In genomic region chr11:13800901-13801300, GRCh38 we compare ENCODE assay signal across 37 cellular contexts.
"Had no signal": no experiment of that assay in that cellular context is flagged by ENCODE, and none has a peak within 500 bp of the region (broad histone marks: within the 10 kb centered on the region; RNA-seq: fewer than 3 reads in every experiment).

No MANE protein-coding gene starts in this region.

- FAIRE-seq: bronchial epithelial cell, TTC549 had no signal

- H3K4me3 Mint-ChIP-seq: activated CD4-positive, alpha-beta memory T cell treated with anti-CD3 and anti-CD28 coated beads, Interleukin-2, amount 10 ng/mL, durations not matched to agents 7 days and 5 days; activated CD4-positive, alpha-beta T cell treated with anti-CD3 and anti-CD28 coated beads for 36 hours; activated CD4-positive, alpha-beta T cell treated with anti-CD3 and anti-CD28 coated beads, Interleukin-2, amount 10 ng/mL, durations not matched to agents 7 days and 5 days; activated CD8-positive, alpha-beta memory T cell treated with anti-CD3 and anti-CD28 coated beads, Interleukin-2, amount 10 ng/mL, durations not matched to agents 7 days and 5 days; activated CD8-positive, alpha-beta T cell treated with anti-CD3 and anti-CD28 coated beads, Interleukin-2, amount 10 ng/mL, durations not matched to agents 7 days and 5 days; activated naive CD4-positive, alpha-beta T cell treated with anti-CD3 and anti-CD28 coated beads, Interleukin-2, amount 10 ng/mL, durations not matched to agents 7 days and 5 days; activated naive CD4-positive, alpha-beta T cell treated with anti-CD3 and anti-CD28 coated beads, Interleukin-2, amount 50 U/mL, for 24 hours; activated naive CD8-positive, alpha-beta T cell; activated naive CD8-positive, alpha-beta T cell treated with anti-CD3 and anti-CD28 coated beads, Interleukin-2, amount 10 ng/mL, durations not matched to agents 7 days and 5 days; activated naive CD8-positive, alpha-beta T cell treated with anti-CD3 and anti-CD28 coated beads, Interleukin-2, amount 50 U/mL, for 24 hours; activated T-cell treated with anti-CD3 and anti-CD28 coated beads, Interleukin-2, amount 50 U/mL, for 24 hours; brain; T-helper 1 cell treated with Interleukin-12 subunit alpha and Interleukin-12 subunit beta and Interleukin-4 antibody, amounts not matched to agents 30 μg/mL and 1 μg/mL, for 36 hours; T-helper 2 cell treated with Interferon-gamma antibody and Interleukin-4, amounts not matched to agents 5 μg/mL and 100 μg/mL, for 36 hours had no signal

- H3K27me3 ChIP-seq: ascending aorta, cardiac muscle cell had no signal

- H3K36me3 ChIP-seq: ascending aorta, cardiac muscle cell had no signal

- H3K36me3 Mint-ChIP-seq: activated CD8-positive, alpha-beta memory T cell treated with anti-CD3 and anti-CD28 coated beads, Interleukin-2, amount 10 ng/mL, durations not matched to agents 7 days and 5 days; activated naive CD4-positive, alpha-beta T cell treated with anti-CD3 and anti-CD28 coated beads, Interleukin-2, amount 10 ng/mL, durations not matched to agents 7 days and 5 days; brain had no signal

- H3K4me1 Mint-ChIP-seq: activated CD4-positive, alpha-beta memory T cell treated with anti-CD3 and anti-CD28 coated beads, Interleukin-2, amount 10 ng/mL, durations not matched to agents 7 days and 5 days; activated CD4-positive, alpha-beta T cell treated with anti-CD3 and anti-CD28 coated beads for 36 hours; activated CD4-positive, alpha-beta T cell treated with anti-CD3 and anti-CD28 coated beads, Interleukin-2, amount 10 ng/mL, durations not matched to agents 7 days and 5 days; activated CD8-positive, alpha-beta memory T cell treated with anti-CD3 and anti-CD28 coated beads, Interleukin-2, amount 10 ng/mL, durations not matched to agents 7 days and 5 days; activated naive CD4-positive, alpha-beta T cell treated with anti-CD3 and anti-CD28 coated beads, Interleukin-2, amount 10 ng/mL, durations not matched to agents 7 days and 5 days; activated naive CD4-positive, alpha-beta T cell treated with anti-CD3 and anti-CD28 coated beads, Interleukin-2, amount 50 U/mL, for 24 hours; activated naive CD8-positive, alpha-beta T cell treated with anti-CD3 and anti-CD28 coated beads, Interleukin-2, amount 10 ng/mL, durations not matched to agents 7 days and 5 days; activated naive CD8-positive, alpha-beta T cell treated with anti-CD3 and anti-CD28 coated beads, Interleukin-2, amount 50 U/mL, for 24 hours; brain had no signal

- H3K4me3 ChIP-seq: ascending aorta, cardiac muscle cell had no signal

- DNase-seq: activated CD4-positive, alpha-beta memory T cell treated with anti-CD3 and anti-CD28 coated beads, Interleukin-2, amount 10 ng/mL, durations not matched to agents 7 days and 5 days; activated CD4-positive, alpha-beta T cell treated with anti-CD3 and anti-CD28 coated beads for 1 hour; activated CD4-positive, alpha-beta T cell treated with anti-CD3 and anti-CD28 coated beads for 36 hours; activated CD4-positive, alpha-beta T cell treated with anti-CD3 and anti-CD28 coated beads for 48 hours; activated CD4-positive, alpha-beta T cell treated with anti-CD3 and anti-CD28 coated beads, Interleukin-2, amount 10 ng/mL, durations not matched to agents 7 days and 5 days; activated CD4-positive, alpha-beta T cell treated with anti-CD3 and anti-CD28 coated beads, Interleukin-2, amount 50 U/mL, for 48 hours; activated CD4-positive, CD25-positive, alpha-beta regulatory T cell; activated CD8-positive, alpha-beta memory T cell treated with anti-CD3 and anti-CD28 coated beads for 24 hours; activated CD8-positive, alpha-beta memory T cell treated with anti-CD3 and anti-CD28 coated beads, Interleukin-2, amount 10 ng/mL, durations not matched to agents 7 days and 5 days; activated CD8-positive, alpha-beta memory T cell treated with anti-CD3 and anti-CD28 coated beads, Interleukin-2, amount 50 U/mL, for 48 hours; activated CD8-positive, alpha-beta T cell treated with anti-CD3 and anti-CD28 coated beads, Interleukin-2, amount 10 ng/mL, durations not matched to agents 7 days and 5 days; activated effector memory CD4-positive, alpha-beta T cell treated with Interleukin-2 at 50 U/mL for 16 hours; activated gamma-delta T cell; activated naive CD4-positive, alpha-beta T cell treated with anti-CD3 and anti-CD28 coated beads, Interleukin-2, amount 10 ng/mL, durations not matched to agents 7 days and 5 days; activated naive CD4-positive, alpha-beta T cell treated with Interleukin-2 at 50 U/mL for 16 hours; activated naive CD8-positive, alpha-beta T cell treated with anti-CD3 and anti-CD28 coated beads, Interleukin-2, amount 10 ng/mL, durations not matched to agents 7 days and 5 days; activated naive CD8-positive, alpha-beta T cell treated with anti-CD3 and anti-CD28 coated beads, Interleukin-2, amount 50 U/mL, for 24 hours; activated T-cell treated with anti-CD3 and anti-CD28 coated beads, Interleukin-2, amount 50 U/mL, for 24 hours; activated T-cell treated with anti-CD3 and anti-CD28 coated beads, Interleukin-2, amount 50 U/mL, for 48 hours; amygdala; anterior cingulate cortex; central memory CD4-positive, alpha-beta T cell; T-helper 1 cell; T-helper 2 cell; T-helper 9 cell had no signal

- H3K27ac Mint-ChIP-seq: activated CD4-positive, alpha-beta memory T cell treated with anti-CD3 and anti-CD28 coated beads, Interleukin-2, amount 10 ng/mL, durations not matched to agents 7 days and 5 days; activated CD4-positive, alpha-beta T cell treated with anti-CD3 and anti-CD28 coated beads for 36 hours; activated CD4-positive, alpha-beta T cell treated with anti-CD3 and anti-CD28 coated beads, Interleukin-2, amount 10 ng/mL, durations not matched to agents 7 days and 5 days; activated CD8-positive, alpha-beta memory T cell treated with anti-CD3 and anti-CD28 coated beads, Interleukin-2, amount 10 ng/mL, durations not matched to agents 7 days and 5 days; activated CD8-positive, alpha-beta T cell treated with anti-CD3 and anti-CD28 coated beads, Interleukin-2, amount 10 ng/mL, durations not matched to agents 7 days and 5 days; activated naive CD4-positive, alpha-beta T cell treated with anti-CD3 and anti-CD28 coated beads, Interleukin-2, amount 10 ng/mL, durations not matched to agents 7 days and 5 days; activated naive CD4-positive, alpha-beta T cell treated with anti-CD3 and anti-CD28 coated beads, Interleukin-2, amount 50 U/mL, for 24 hours; activated naive CD8-positive, alpha-beta T cell; activated naive CD8-positive, alpha-beta T cell treated with anti-CD3 and anti-CD28 coated beads, Interleukin-2, amount 10 ng/mL, durations not matched to agents 7 days and 5 days; activated naive CD8-positive, alpha-beta T cell treated with anti-CD3 and anti-CD28 coated beads, Interleukin-2, amount 50 U/mL, for 24 hours; activated T-cell treated with anti-CD3 and anti-CD28 coated beads, Interleukin-2, amount 50 U/mL, for 24 hours; activated T-helper 2 cell treated with anti-CD3 and anti-CD28 coated beads, Interferon-gamma antibody, Interleukin-2, Interleukin-4, amounts not matched to agents 10 μg/mL and 5 μg/mL and 100 μg/mL, durations not matched to agents 14 hours and 24 hours and 36 hours; brain; T-helper 1 cell treated with Interleukin-12 subunit alpha and Interleukin-12 subunit beta and Interleukin-4 antibody, amounts not matched to agents 30 μg/mL and 1 μg/mL, for 36 hours; T-helper 2 cell treated with Interferon-gamma antibody and Interleukin-4, amounts not matched to agents 5 μg/mL and 100 μg/mL, for 36 hours had no signal

- ATAC-seq: activated CD4-positive, alpha-beta T cell treated with anti-CD3 and anti-CD28 coated beads for 36 hours; activated CD4-positive, CD25-positive, alpha-beta regulatory T cell treated with anti-CD3 and anti-CD28 coated beads, Interleukin-2, amount 50 U/mL, for 24 hours; activated CD8-positive, alpha-beta memory T cell treated with anti-CD3 and anti-CD28 coated beads, Interleukin-2, amount 10 ng/mL, durations not matched to agents 7 days and 5 days; activated CD8-positive, alpha-beta T cell treated with anti-CD3 and anti-CD28 coated beads, Interleukin-2, amount 10 ng/mL, durations not matched to agents 7 days and 5 days; activated naive CD8-positive, alpha-beta T cell treated with anti-CD3 and anti-CD28 coated beads, Interleukin-2, amount 50 U/mL, for 24 hours had no signal

- H3K4me1 ChIP-seq: ascending aorta had no signal

- H3K27ac ChIP-seq: ascending aorta, cardiac muscle cell, VCaP had no signal

- H3K27me3 Mint-ChIP-seq: activated CD4-positive, alpha-beta T cell treated with anti-CD3 and anti-CD28 coated beads for 36 hours; activated CD8-positive, alpha-beta memory T cell treated with anti-CD3 and anti-CD28 coated beads, Interleukin-2, amount 10 ng/mL, durations not matched to agents 7 days and 5 days; activated naive CD4-positive, alpha-beta T cell treated with anti-CD3 and anti-CD28 coated beads, Interleukin-2, amount 50 U/mL, for 24 hours; activated naive CD8-positive, alpha-beta T cell; activated naive CD8-positive, alpha-beta T cell treated with anti-CD3 and anti-CD28 coated beads, Interleukin-2, amount 10 ng/mL, durations not matched to agents 7 days and 5 days; activated naive CD8-positive, alpha-beta T cell treated with anti-CD3 and anti-CD28 coated beads, Interleukin-2, amount 50 U/mL, for 24 hours had no signal
